ENCODE assay signal across 28 cellular contexts in the genomic region with DNA sequence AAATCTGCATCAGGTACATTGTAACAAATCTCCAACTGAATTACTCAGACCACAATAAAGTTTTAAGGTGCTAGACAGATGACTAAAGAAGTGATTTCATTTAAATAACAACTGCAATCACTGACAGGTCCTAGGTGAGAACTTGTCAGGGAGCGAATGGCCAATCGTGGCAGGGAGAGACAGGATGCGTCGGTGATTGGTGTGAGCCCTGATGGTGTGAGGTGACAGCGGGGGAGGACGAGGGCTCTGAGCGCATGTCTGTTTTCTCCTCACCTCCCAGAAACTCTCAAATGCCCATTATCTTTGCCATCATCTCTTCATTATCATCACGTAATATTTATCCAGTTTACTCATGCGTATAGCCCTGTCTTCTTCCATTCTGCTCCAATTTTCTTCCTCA.
"Had no signal": no experiment of that assay in that cellular context is flagged by ENCODE, and none has a peak within 500 bp of the region (broad histone marks: within the 10 kb centered on the region; RNA-seq: fewer than 3 reads in every experiment).

No MANE protein-coding gene starts in this region.

- H3K4me1 Mint-ChIP-seq: naive thymus-derived CD4-positive, alpha-beta T cell; natural killer cell; nephron; neural progenitor cell; stimulated activated memory B cell treated with anti-CD40 and anti-IgM and Interleukin-4, amounts not matched to agents 10 μg/mL and 1 μg/mL and 100 μg/mL, for 72 hours; stimulated activated naive CD8-positive, alpha-beta T cell treated with anti-CD3 and anti-CD28 coated beads, Interleukin-15, amount 100 ng/mL, for 72 hours had no signal

- H3K79me2 ChIP-seq: parathyroid adenoma had no signal

- DNase-seq: naive thymus-derived CD4-positive, alpha-beta T cell; natural killer cell; occipital lobe; ovary; psoas muscle; right cardiac atrium; right lobe of liver; sigmoid colon; small intestine; stimulated activated CD4-positive, alpha-beta T cell treated with anti-CD3 and anti-CD28 coated beads, Interleukin-15, amount 100 ng/mL, for 24 hours; stimulated activated CD4-positive, alpha-beta T cell treated with anti-CD3 and anti-CD28 coated beads, Interleukin-2, amount 100 ng/mL, for 24 hours; stimulated activated CD4-positive, alpha-beta T cell treated with anti-CD3 and anti-CD28 coated beads, Interleukin-2, amount 100 ng/mL, for 48 hours; stimulated activated CD4-positive, alpha-beta T cell treated with anti-CD3 and anti-CD28 coated beads, Interleukin-4, amount 100 ng/mL, for 24 hours; stimulated activated naive CD4-positive, alpha-beta T cell; stimulated activated naive CD8-positive, alpha-beta T cell treated with anti-CD3 and anti-CD28 coated beads, Interleukin-15, amount 100 ng/mL, for 72 hours; stimulated activated naive CD8-positive, alpha-beta T cell treated with anti-CD3 and anti-CD28 coated beads, Interleukin-15, Interleukin-2, amounts not matched to agents 100 U/mL and 50 U/mL, for 24 hours; substantia nigra; testis; tibial artery; trophoblast cell; upper lobe of left lung had no signal

- H3K4me1 ChIP-seq: neural progenitor cell, parathyroid adenoma, psoas muscle, right lobe of liver, sigmoid colon, suprapubic skin, testis, tibial artery, upper lobe of left lung, vagina had no signal

- H3K9me3 Mint-ChIP-seq: nephron; neural progenitor cell; stimulated activated memory B cell treated with anti-CD40 and anti-IgM and Interleukin-4, amounts not matched to agents 10 μg/mL and 1 μg/mL and 100 μg/mL, for 72 hours had no signal

- H3K27me3 ChIP-seq: neural progenitor cell, ovary, right lobe of liver, sigmoid colon, suprapubic skin, testis, tibial artery, upper lobe of left lung, vagina had no signal

- H3K9me3 ChIP-seq: ovary, psoas muscle, right lobe of liver, sigmoid colon, suprapubic skin, testis, tibial artery, upper lobe of left lung, vagina had no signal

- H3K36me3 ChIP-seq: neural progenitor cell, ovary, right lobe of liver, sigmoid colon, suprapubic skin, tibial artery, upper lobe of left lung, vagina had no signal

- H3K4me3 ChIP-seq: neural progenitor cell, ovary, psoas muscle, right lobe of liver, sigmoid colon, suprapubic skin, testis, tibial artery, upper lobe of left lung, vagina had no signal

- H3K9ac ChIP-seq: neural progenitor cell, parathyroid adenoma had no signal

- H3K27ac Mint-ChIP-seq: naive thymus-derived CD4-positive, alpha-beta T cell; natural killer cell; nephron; neural progenitor cell; progenitor cell of endocrine pancreas; stimulated activated memory B cell treated with anti-CD40 and anti-IgM and Interleukin-4, amounts not matched to agents 10 μg/mL and 1 μg/mL and 100 μg/mL, for 72 hours; stimulated activated naive CD8-positive, alpha-beta T cell treated with anti-CD3 and anti-CD28 coated beads, Interleukin-15, amount 100 ng/mL, for 72 hours had no signal

- H3K27ac ChIP-seq: neural progenitor cell, ovary, parathyroid adenoma, psoas muscle, right lobe of liver, sigmoid colon, suprapubic skin, testis, tibial artery, upper lobe of left lung, vagina had no signal

- H3K4me3 Mint-ChIP-seq: naive thymus-derived CD4-positive, alpha-beta T cell; natural killer cell; nephron; neural progenitor cell; stimulated activated memory B cell treated with anti-CD40 and anti-IgM and Interleukin-4, amounts not matched to agents 10 μg/mL and 1 μg/mL and 100 μg/mL, for 72 hours; stimulated activated naive CD8-positive, alpha-beta T cell treated with anti-CD3 and anti-CD28 coated beads, Interleukin-15, amount 100 ng/mL, for 72 hours had no signal

- H3K36me3 Mint-ChIP-seq: natural killer cell; stimulated activated memory B cell treated with anti-CD40 and anti-IgM and Interleukin-4, amounts not matched to agents 10 μg/mL and 1 μg/mL and 100 μg/mL, for 72 hours had no signal

- H3K4me2 ChIP-seq: neural progenitor cell had no signal

- H3K27me3 Mint-ChIP-seq: naive thymus-derived CD4-positive, alpha-beta T cell; progenitor cell of endocrine pancreas; stimulated activated memory B cell treated with anti-CD40 and anti-IgM and Interleukin-4, amounts not matched to agents 10 μg/mL and 1 μg/mL and 100 μg/mL, for 72 hours; stimulated activated naive CD8-positive, alpha-beta T cell treated with anti-CD3 and anti-CD28 coated beads, Interleukin-15, amount 100 ng/mL, for 72 hours had no signal
